In the genomic region with DNA sequence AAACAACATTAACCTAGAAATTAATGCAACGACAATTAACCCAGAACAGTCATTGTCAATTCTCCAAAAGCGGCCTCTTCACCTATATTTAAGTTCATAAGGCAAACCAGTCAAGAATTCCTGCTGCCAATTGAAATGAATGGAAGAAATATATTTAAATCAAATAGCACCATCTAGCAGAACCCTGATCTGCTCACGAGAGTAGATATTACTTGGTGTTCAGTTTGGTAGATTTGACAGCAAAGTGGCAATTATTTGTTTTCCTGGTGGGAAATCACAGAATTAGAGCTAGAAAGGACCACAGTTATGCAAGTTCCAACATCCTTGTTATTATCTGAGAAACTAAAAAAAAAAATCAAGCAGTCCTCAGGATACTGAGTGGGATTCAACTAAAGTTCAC, we compare ENCODE assay signal across 9 cellular contexts. TPM values are rescaled to one million over a fixed set of nuclear protein-coding genes. Genes with fewer than 3 reads are reported as not detected.
DNase-seq lines count a peak whose midpoint lies in the region; ATAC-seq, FAIRE-seq and TF ChIP-seq lines count a peak whose summit lies in the region.
"Had no signal": no experiment of that assay in that cellular context is flagged by ENCODE, and none has a peak within 500 bp of the region (broad histone marks: within the 10 kb centered on the region; RNA-seq: fewer than 3 reads in every experiment).

No MANE protein-coding gene starts in this region.

- RAD21 ChIA-PET in GM12878 (lab: Charles Lee; ENCODE audit: unreplicated experiment), result interaction anchor here (0.8 to 5.8 kb wide), 6 partner anchors 30 to 416 kb away, joined by 3 to 79 read pairs (median 4); no protein-coding TSS in a partner anchor

- 92% methylated on average over 3 of the region's 3 CpGs for WGBS in GM12878 (ENCODE audit: insufficient coverage, insufficient replicate concordance, low lambda C conversion rate, missing lambda C conversion rate)
- WGBS in transverse colon (ENCODE audit: low coverage in 1 of 2), 2 donors, result 72 to 75% methylated on average over 3 of the region's 3 CpGs

- H3K4me3 ChIP-seq in GM12878, result peak overlapping the region; percentile 68
- H3K4me3 ChIP-seq in H7 (ENCODE audit: insufficient read depth, low read depth, low read length), result no peak overlapping the region
- H3K4me3 ChIP-seq in transverse colon, result no peak overlapping the region

- intact Hi-C loops in CD4-positive, alpha-beta T cell (cut with DNase I, micrococcal nuclease), result loop anchor here (5.0 kb wide), 3 partner anchors 71 to 1091 kb away; no protein-coding TSS in a partner anchor
- intact Hi-C loops in GM12878 (cut with micrococcal nuclease; ENCODE audit: unreplicated experiment), result loop anchor here (2.0 kb wide), 1 partner anchor 118 kb away; no protein-coding TSS in a partner anchor
- intact Hi-C loops in transverse colon (cut with DNase I; ENCODE audit: low total_unique reads), result loop anchor here (2.0 kb wide), 1 partner anchor 38 kb away; no protein-coding TSS in a partner anchor
- intact Hi-C loops in cardiac septum (cut with DNase I), result loop anchor here (10.0 kb wide), 1 partner anchor 124 kb away; no protein-coding TSS in a partner anchor

- no peak overlapping the region for H2AFZ ChIP-seq in GM12878 (ENCODE audit: control insufficient read depth, low read depth, low read length)

- peaks cover 17% of the 10 kb centered on the region for H3K4me1 ChIP-seq in GM12878 (ENCODE audit: control insufficient read depth, insufficient read depth, low read length)
- H3K4me1 ChIP-seq in transverse colon, result peaks cover 3 to 28% (median 15%) of the 10 kb centered on the region in 4 donors

- peaks cover 57% of the 10 kb centered on the region for H3K4me1 Mint-ChIP-seq in CD4-positive, alpha-beta T cell (ENCODE audit: low read depth)
- peaks cover 59% of the 10 kb centered on the region for H3K4me1 Mint-ChIP-seq in neural crest cell

- H3K27ac ChIP-seq in CD4-positive, alpha-beta T cell (ENCODE audit: low read depth, low read length), result no peak overlapping the region
- H3K27ac ChIP-seq in GM12878 (ENCODE audit: control insufficient read depth, insufficient read depth) (peak overlapping the region; percentile 72), transverse colon (no peak overlapping the region)

- TF ChIP-seq RAD21 in GM12878 (IDR thresholded peaks at IDR 0.05; ENCODE audit: insufficient read depth, low read depth, low read length), result peak; percentile 24; the same call in 1 of the 2 replicates

- H3K27me3 Mint-ChIP-seq in CD4-positive, alpha-beta T cell, result no peaks in the 10 kb centered on the region
- H3K27me3 Mint-ChIP-seq in neural crest cell (ENCODE audit: low read depth), result no peaks in the 10 kb centered on the region

- H3K9ac ChIP-seq in GM12878 (ENCODE audit: control insufficient read depth, insufficient read depth, low read length), result peak overlapping the region; percentile 48

- H3K36me3 ChIP-seq in GM12878 (ENCODE audit: control insufficient read depth in 2 of 2, insufficient read depth in 2 of 2, low read length in 1 of 2) (no peaks in the 10 kb centered on the region), H7 (replicated peaks; ENCODE audit: control insufficient read depth, insufficient read depth, low read length) (no peaks in the 10 kb centered on the region), transverse colon (no peaks in the 10 kb centered on the region)

- no peaks in the 10 kb centered on the region for H3K27me3 ChIP-seq in CD4-positive, alpha-beta T cell (ENCODE audit: control insufficient read depth, insufficient read depth, low read length)
- H3K27me3 ChIP-seq in GM12878 (replicated peaks in 1 of 2; ENCODE audit: control insufficient read depth in 2 of 2, insufficient read depth in 2 of 2, low read length in 1 of 2) (no peaks in the 10 kb centered on the region), H7 (ENCODE audit: control insufficient read depth, insufficient read depth, low read length) (peaks cover 5% of the 10 kb centered on the region), transverse colon (no peaks in the 10 kb centered on the region)

- TF ChIP-seq CTCF in CD4-positive, alpha-beta T cell (IDR thresholded peaks at IDR 0.05), result no peak
- TF ChIP-seq CTCF in GM12878 (IDR thresholded peaks at IDR 0.05 in 2 of 3, conservative IDR thresholded peaks at IDR 0.05 in 1 of 3; ENCODE audit: control insufficient read depth in 2 of 3, extremely low read depth in 1 of 3, insufficient read depth in 1 of 3, low read depth in 3 of 3, low read length in 3 of 3) (peak in 1 of 3 experiments; percentile 22; a peak in 1 of 6 replicates), neural crest cell (conservative IDR thresholded peaks at IDR 0.05) (no peak), transverse colon (IDR thresholded peaks at IDR 0.05) (no peak)

- POLR2A ChIA-PET in CD4-positive, alpha-beta T cell (lab: Charles Lee), result interaction anchor here (1.4 to 3.3 kb wide), 2 partner anchors 31 to 103 kb away, joined by 11 to 47 read pairs; no protein-coding TSS in a partner anchor
- POLR2A ChIA-PET in GM12878 (lab: Charles Lee), result interaction anchor here (0.7 to 1.1 kb wide), 3 partner anchors 10 to 159 kb away, joined by 3 to 4 read pairs (median 3); no protein-coding TSS in a partner anchor

- no peak for ATAC-seq in CD4-positive, alpha-beta T cell (ENCODE audit: poor library complexity)
- ATAC-seq in GM12878 (no peak), HG03045 (IDR thresholded peaks at IDR 0.05; ENCODE audit: unreplicated experiment) (no peak)

- H3K4me2 ChIP-seq in GM12878 (ENCODE audit: control insufficient read depth, insufficient read depth), result peak overlapping the region; percentile 91

- H3K9me3 Mint-ChIP-seq in CD4-positive, alpha-beta T cell, result no peaks in the 10 kb centered on the region
- no peaks in the 10 kb centered on the region for H3K9me3 Mint-ChIP-seq in neural crest cell

- no peak for TF ChIP-seq POLR2A in GM12878 (IDR thresholded peaks at IDR 0.05; ENCODE audit: low read depth, low read length)
- no peak for TF ChIP-seq POLR2A in transverse colon (IDR thresholded peaks at IDR 0.05)

- TF ChIP-seq EP300 in GM12878 (IDR thresholded peaks at IDR 0.05; ENCODE audit: borderline replicate concordance in 1 of 2, control insufficient read depth in 1 of 2, low read depth in 2 of 2, low read length in 2 of 2) (no peak), transverse colon (IDR thresholded peaks at IDR 0.05; ENCODE audit: low read depth) (no peak)

- peaks cover 68% of the 10 kb centered on the region for H3K79me2 ChIP-seq in GM12878 (ENCODE audit: control insufficient read depth, insufficient read depth, low read length)

- no peak for DNase-seq in CD4-positive, alpha-beta T cell
- DNase-seq in HT-29 (ENCODE audit: low spot score), result peak; percentile 19
- DNase-seq in GM12878 (ENCODE audit: low read depth, low spot score), result no peak
- no peak for DNase-seq in neural crest cell (ENCODE audit: low read depth, low spot score)
- DNase-seq in H7, result no peak
- DNase-seq in transverse colon, result no peak
- no peak for DNase-seq in cardiac septum (ENCODE audit: low spot score)
- DNase-seq: stimulated activated CD4-positive, alpha-beta T cell treated with anti-CD3 and anti-CD28 coated beads, Interleukin-15, amount 100 ng/mL, for 24 hours had no signal

- peak overlapping the region; percentile 91 for H3K27ac Mint-ChIP-seq in CD4-positive, alpha-beta T cell
- no peak overlapping the region for H3K27ac Mint-ChIP-seq in neural crest cell (ENCODE audit: unreplicated experiment)

- peaks cover 11% of the 10 kb centered on the region for H3K36me3 Mint-ChIP-seq in CD4-positive, alpha-beta T cell (ENCODE audit: low read depth)
- H3K36me3 Mint-ChIP-seq in neural crest cell (ENCODE audit: low read depth), result no peaks in the 10 kb centered on the region

- H3K4me3 Mint-ChIP-seq in CD4-positive, alpha-beta T cell, result peak overlapping the region; percentile 99
- H3K4me3 Mint-ChIP-seq in neural crest cell, result peak overlapping the region; percentile 93

- SMC1A ChIA-PET in GM12878 (lab: Charles Lee; ENCODE audit: uncharacterized antibody, unreplicated experiment), result interaction anchor here (0.6 to 3.3 kb wide), 7 partner anchors 8 to 416 kb away, joined by 3 to 26 read pairs (median 3); no protein-coding TSS in a partner anchor

- in situ Hi-C loops in GM12878 (cut with MboI), result loop anchor here (5.0 kb wide), 1 partner anchor 241 kb away; no protein-coding TSS in a partner anchor
- in situ Hi-C loops in transverse colon (cut with MboI; ENCODE audit: low pct_ligation_motif_present in 1 of 4, low pct_unique_long_range_greater_than_20kb in 1 of 4, low sequenced_read_pairs in 3 of 4), result loop anchor here (10.0 to 25.0 kb wide), 3 partner anchors 236 to 414 kb away; no protein-coding TSS in a partner anchor

- no peaks in the 10 kb centered on the region for H4K20me1 ChIP-seq in GM12878 (ENCODE audit: control insufficient read depth, insufficient read depth)

- FAIRE-seq in GM12878 (lab: Jason Lieb, UNC), result no peak

- H3K9me3 ChIP-seq in CD4-positive, alpha-beta T cell (ENCODE audit: control insufficient read depth, low read length), result no peaks in the 10 kb centered on the region
- H3K9me3 ChIP-seq in GM12878 (replicated peaks; ENCODE audit: control insufficient read depth, insufficient read depth, low read length), result no peaks in the 10 kb centered on the region
- no peaks in the 10 kb centered on the region for H3K9me3 ChIP-seq in transverse colon

- CTCF ChIA-PET in CD4-positive, alpha-beta T cell (lab: Charles Lee), result no interaction called here
- CTCF ChIA-PET in GM12878 (lab: Yijun Ruan, JAX), result interaction anchor here (0.6 to 3.5 kb wide), 10 partner anchors 28 to 423 kb away, joined by 3 to 23 read pairs (median 3); no protein-coding TSS in a partner anchor

- BruUV-seq in GM12878 (replicated peaks; lab: Mats Ljungman, UMichigan), result no TSS peak

RNA-seq across cellular contexts. Expression of a gene that starts 2.3 kb away (rescaled TPM):
- total RNA-seq in CD4-positive, alpha-beta T cell, result 10 to 100 TPM; 33.5 to 36.3 TPM
- total RNA-seq in HT-29 (2014; rRNA removed; shearing (Covaris generic)), result 3.4 and 4.7 TPM in 2 replicates
- 167 and 185 TPM in 2 replicates for total RNA-seq in GM12878 (2013; cell fraction: nucleolus; rRNA removed)
- total RNA-seq in GM12878 (2014; rRNA removed), result 52.2 and 58.7 TPM in 2 replicates
- 64.4 and 65.7 TPM in 2 replicates for total RNA-seq in GM12878 (2014; rRNA removed; fragmentation: Illumina TruSeq; extraction: Trizol)
- 59.3 and 62.8 TPM in 2 replicates for total RNA-seq in GM12878 (2021)
- polyA plus RNA-seq in GM12878 (2011; ENCODE audit: low read depth), result 34.2 TPM
- polyA plus RNA-seq in GM12878 (2011; rRNA removed), result 132 and 152 TPM in 2 replicates
- 88.3 and 91.2 TPM in 2 replicates for polyA plus RNA-seq in GM12878 (2011; cell fraction: cytosol; rRNA removed)
- polyA plus RNA-seq in GM12878 (2011; cell fraction: nucleus; rRNA removed), result 92.4 and 118 TPM in 2 replicates
- polyA plus RNA-seq in GM12878 (2012), result 43.3 and 59.1 TPM in 2 replicates
- polyA plus RNA-seq in GM12878 (2014; fragmentation: Illumina TruSeq; extraction: Trizol), result 111 and 113 TPM in 2 replicates
- 100 to 1,000 TPM; 117 to 120 TPM for polyA plus RNA-seq in GM12878 (2014; fragmentation: Nextera tagmentation; extraction: Ambion mirVana)
- 62.7 and 72.3 TPM in 2 replicates for polyA plus RNA-seq in GM12878 (2014; rRNA removed)
- polyA plus RNA-seq in GM12878 (2016; fragmentation: Nextera tagmentation; extraction: Ambion mirVana), result 100 to 1,000 TPM; 110 to 127 TPM
- 99.2 and 111 TPM in 2 replicates for polyA minus RNA-seq in GM12878 (2011; rRNA and poly(A)+ RNA removed)
- polyA minus RNA-seq in GM12878 (2011; cell fraction: cytosol; rRNA and poly(A)+ RNA removed), result 25.3 and 26.0 TPM in 2 replicates
- 60.6 and 80.0 TPM in 2 replicates for polyA minus RNA-seq in GM12878 (2011; cell fraction: nucleus; rRNA and poly(A)+ RNA removed)
- total RNA-seq in neural crest cell, result 74.4 and 81.7 TPM in 2 replicates
- total RNA-seq in H7 (2014; rRNA removed; shearing (Covaris generic)), result 26.1 and 38.8 TPM in 2 replicates
- 10 to 100 TPM; 22.8 to 50.4 (median 34.4) TPM for total RNA-seq in transverse colon
- total RNA-seq in cardiac septum, result 102 TPM
